17 cellular contexts compared by ENCODE assay signal in genomic region chr2:104793971-104794370, GRCh38. TPM values are rescaled to one million over a fixed set of nuclear protein-coding genes. Genes with fewer than 3 reads are reported as not detected.
DNase-seq lines count a peak whose midpoint lies in the region; ATAC-seq and TF ChIP-seq lines count a peak whose summit lies in the region.
"Had no signal": no experiment of that assay in that cellular context is flagged by ENCODE, and none has a peak within 500 bp of the region (broad histone marks: within the 10 kb centered on the region; RNA-seq: fewer than 3 reads in every experiment).

No MANE protein-coding gene starts in this region.

- H3K4me1 Mint-ChIP-seq in MCF 10A (ENCODE audit: insufficient read depth, unreplicated experiment), result peaks cover 6% of the 10 kb centered on the region
- no peaks in the 10 kb centered on the region for H3K4me1 Mint-ChIP-seq in activated CD8-positive, alpha-beta T cell treated with anti-CD3 and anti-CD28 coated beads for 36 hours (ENCODE audit: low read depth)

- H3K9me3 ChIP-seq in breast epithelium, result no peaks in the 10 kb centered on the region

- H3K27me3 ChIP-seq in breast epithelium, result peaks cover 0 to 8% of the 10 kb centered on the region in 2 donors

- DNase-seq in MCF 10A (ENCODE audit: unreplicated experiment) (peak; percentile 59), breast epithelium (ENCODE audit: low spot score in 2 of 2) (no peak), astrocyte of the spinal cord (ENCODE audit: low read depth, low spot score) (peak; percentile 44), iris pigment epithelial cell (ENCODE audit: low read depth) (peak; percentile 62), NCI-H2171 (lab: John Stamatoyannopoulos, UW) (no peak), occipital lobe (lab: John Stamatoyannopoulos, UW) (no peak)
- no peak for DNase-seq in activated CD8-positive, alpha-beta T cell treated with anti-CD3 and anti-CD28 coated beads for 36 hours
- DNase-seq: 8988T; AML-193; CD4-positive, alpha-beta T cell; DND-41; H9; NCI-H1436 treated with DMSO at 0.1 percent for 48 hours; NCI-H226; NCI-H69 had no signal

- no peaks in the 10 kb centered on the region for H3K4me1 ChIP-seq in breast epithelium

- intact Hi-C loops in MCF 10A (cut with micrococcal nuclease), result no loop called here
- intact Hi-C loops in breast epithelium (cut with DNase I; ENCODE audit: low total_unique reads), result no loop called here
- intact Hi-C loops in activated CD8-positive, alpha-beta T cell treated with anti-CD3 and anti-CD28 coated beads for 36 hours (cut with micrococcal nuclease), result no loop called here

- peaks cover 24% of the 10 kb centered on the region for H3K27me3 Mint-ChIP-seq in MCF 10A (ENCODE audit: insufficient read depth, unreplicated experiment)
- H3K27me3 Mint-ChIP-seq in activated CD8-positive, alpha-beta T cell treated with anti-CD3 and anti-CD28 coated beads for 36 hours, result peaks cover 4% of the 10 kb centered on the region

- in situ Hi-C loops in astrocyte of the spinal cord (cut with HindIII; ENCODE audit: low sequenced_read_pairs), result no loop called here

- no TSS peak for BruUV-seq in MCF 10A (replicated peaks; lab: Mats Ljungman, UMichigan)

- no peaks in the 10 kb centered on the region for H3K36me3 Mint-ChIP-seq in MCF 10A (ENCODE audit: insufficient read depth, unreplicated experiment)
- H3K36me3 Mint-ChIP-seq in activated CD8-positive, alpha-beta T cell treated with anti-CD3 and anti-CD28 coated beads for 36 hours (ENCODE audit: low read depth), result no peaks in the 10 kb centered on the region

- TF ChIP-seq CTCF in MCF 10A (IDR thresholded peaks at IDR 0.05; ENCODE audit: unreplicated experiment) (no peak), breast epithelium (IDR thresholded peaks at IDR 0.05) (no peak), astrocyte of the spinal cord (IDR thresholded peaks at IDR 0.05; ENCODE audit: low read depth, low read length) (no peak)
- no peak for TF ChIP-seq CTCF in activated CD8-positive, alpha-beta T cell treated with anti-CD3 and anti-CD28 coated beads for 36 hours (IDR thresholded peaks at IDR 0.05)

- no peak for TF ChIP-seq POLR2A in breast epithelium (IDR thresholded peaks at IDR 0.05)

- H3K4me3 ChIP-seq in breast epithelium (no peak overlapping the region), astrocyte of the spinal cord (ENCODE audit: low read depth, low read length) (no peak overlapping the region)

- no peak overlapping the region for H3K27ac ChIP-seq in breast epithelium
- H3K27ac ChIP-seq: RWPE1 had no signal

- no peak overlapping the region for H3K27ac Mint-ChIP-seq in MCF 10A (ENCODE audit: low read depth, unreplicated experiment)
- no peak overlapping the region for H3K27ac Mint-ChIP-seq in activated CD8-positive, alpha-beta T cell treated with anti-CD3 and anti-CD28 coated beads for 36 hours
- H3K27ac Mint-ChIP-seq: CD4-positive, alpha-beta T cell; H9 had no signal

- H3K36me3 ChIP-seq in breast epithelium, result no peaks in the 10 kb centered on the region

- POLR2A ChIA-PET in MCF 10A (lab: Yijun Ruan, JAX), result no interaction called here
- POLR2A ChIA-PET in activated CD8-positive, alpha-beta T cell treated with anti-CD3 and anti-CD28 coated beads for 36 hours (lab: Charles Lee), result no interaction called here

- H3K9me3 Mint-ChIP-seq in MCF 10A (ENCODE audit: unreplicated experiment), result no peaks in the 10 kb centered on the region
- H3K9me3 Mint-ChIP-seq in activated CD8-positive, alpha-beta T cell treated with anti-CD3 and anti-CD28 coated beads for 36 hours, result no peaks in the 10 kb centered on the region
- H3K9me3 Mint-ChIP-seq: CD4-positive, alpha-beta T cell; H9 had no signal

- no peak overlapping the region for H3K4me3 Mint-ChIP-seq in MCF 10A (ENCODE audit: unreplicated experiment)
- H3K4me3 Mint-ChIP-seq in activated CD8-positive, alpha-beta T cell treated with anti-CD3 and anti-CD28 coated beads for 36 hours, result no peak overlapping the region
- H3K4me3 Mint-ChIP-seq: CD4-positive, alpha-beta T cell; H9 had no signal

- no peak for ATAC-seq in GM21576 (IDR thresholded peaks at IDR 0.05; ENCODE audit: unreplicated experiment)
- ATAC-seq in activated CD8-positive, alpha-beta T cell treated with anti-CD3 and anti-CD28 coated beads for 36 hours, result no peak

- CTCF ChIA-PET in MCF 10A (lab: Yijun Ruan, JAX), result interaction anchor here (0.6 to 1.3 kb wide), 3 partner anchors 10 to 208 kb away, joined by 3 read pairs; no protein-coding TSS in a partner anchor
- CTCF ChIA-PET in activated CD8-positive, alpha-beta T cell treated with anti-CD3 and anti-CD28 coated beads for 36 hours (lab: Charles Lee), result no interaction called here

RNA-seq across cellular contexts. Expression of gene POU3F3, which starts 59.9 kb away (rescaled TPM):
- total RNA-seq in MCF 10A (2022) (not detected in 2 replicates), breast epithelium (1 to 10 TPM in 1 of 3 donors, under 1 TPM in 2; 0.32 to 3.4 (median 0.98) TPM), occipital lobe (274 TPM)
- not detected for total RNA-seq in activated CD8-positive, alpha-beta T cell treated with anti-CD3 and anti-CD28 coated beads for 36 hours
- total RNA-seq: CD4-positive, alpha-beta T cell; H9 had no signal

Comparison
In these comparisons a context has a peak if more than half of its experiments do, and no peak if none do; other contexts are left out.
1. DNase-seq: peak in MCF 10A (single experiment), astrocyte of the spinal cord (single experiment) and iris pigment epithelial cell (single experiment); none in breast epithelium (0 of 2), NCI-H2171 (single experiment), occipital lobe (single experiment) and activated CD8-positive, alpha-beta T cell treated with anti-CD3 and anti-CD28 coated beads for 36 hours (single experiment).
2. RNA of gene POU3F3, which starts 59.9 kb away (total RNA-seq): 274 TPM in occipital lobe (single experiment); 0.32 to 3.4 TPM in breast epithelium, not detected in activated CD8-positive, alpha-beta T cell treated with anti-CD3 and anti-CD28 coated beads for 36 hours and not detected in MCF 10A; every median in the first group is over 10 times any median in the second.